In genomic region chr1:28887835-28888682, GRCh38 we compare ENCODE assay signal across 1 cellular context.
TF ChIP-seq lines count a peak whose summit lies in the region.

No MANE protein-coding gene starts in this region.

TF ChIP-seq in HEK293, 187 proteins besides CTCF, POLR2A, EP300 and RAD21 (continued from another document and continues in another):
- TF ChIP-seq ZNF280D (tag by site-specific recombination; IDR thresholded peaks at IDR 0.05) (no peak), PRDM2 (tag by site-specific recombination; IDR thresholded peaks at IDR 0.05; ENCODE audit: borderline replicate concordance) (no peak), ZNF133 (tag by site-specific recombination; IDR thresholded peaks at IDR 0.05) (no peak), ZNF521 (tag by site-specific recombination; IDR thresholded peaks at IDR 0.05) (no peak), ZIC2 (tag by site-specific recombination; IDR thresholded peaks at IDR 0.05) (0 out of 2 replicates have a peak, but pooled peaks have one; percentile 37), ELK4 (IDR thresholded peaks at IDR 0.05; ENCODE audit: borderline replicate concordance, low read depth, low read length) (no peak), ZNF776 (tag by site-specific recombination; IDR thresholded peaks at IDR 0.05; ENCODE audit: borderline replicate concordance) (no peak), ZNF777 (tag by site-specific recombination; IDR thresholded peaks at IDR 0.05; ENCODE audit: borderline replicate concordance) (no peak), ZNF138 (tag by site-specific recombination; IDR thresholded peaks at IDR 0.05; ENCODE audit: borderline replicate concordance) (no peak), ZNF785 (tag by site-specific recombination; IDR thresholded peaks at IDR 0.05) (no peak), ZNF488 (tag by site-specific recombination; IDR thresholded peaks at IDR 0.05) (no peak), ZFP69B (tag by site-specific recombination; IDR thresholded peaks at IDR 0.05) (no peak), ZNF416 (tag by site-specific recombination; IDR thresholded peaks at IDR 0.05) (no peak), ZNF214 (tag by site-specific recombination; IDR thresholded peaks at IDR 0.05; ENCODE audit: borderline replicate concordance) (no peak), RBAK (tag by site-specific recombination; IDR thresholded peaks at IDR 0.05) (no peak), ZNF26 (tag by site-specific recombination; IDR thresholded peaks at IDR 0.05) (no peak), GLIS2 (tag by site-specific recombination; IDR thresholded peaks at IDR 0.05) (peak; percentile 76), ZNF23 (tag by site-specific recombination; IDR thresholded peaks at IDR 0.05; ENCODE audit: borderline replicate concordance) (no peak), ZNF510 (tag by site-specific recombination; IDR thresholded peaks at IDR 0.05; ENCODE audit: insufficient replicate concordance) (no peak), MEIS1 (CRISPR knock-in tag; IDR thresholded peaks at IDR 0.05; ENCODE audit: borderline replicate concordance) (no peak), ZXDB (tag by site-specific recombination; IDR thresholded peaks at IDR 0.05) (no peak), ZNF16 (tag by site-specific recombination; IDR thresholded peaks at IDR 0.05; ENCODE audit: low read depth) (no peak), ZNF341 (tag by site-specific recombination; IDR thresholded peaks at IDR 0.05; ENCODE audit: low read depth) (peak; percentile 6; the same call in 1 of the 2 replicates), ZNF423 (tag by site-specific recombination; IDR thresholded peaks at IDR 0.05) (0 out of 2 replicates have a peak, but pooled peaks have one; percentile 25), ZNF157 (tag by site-specific recombination; IDR thresholded peaks at IDR 0.05) (no peak), SP2 (tag by site-specific recombination; IDR thresholded peaks at IDR 0.05) (peak; percentile 84), ZNF518A (tag by site-specific recombination; conservative IDR thresholded peaks at IDR 0.05; ENCODE audit: low read depth) (no peak), ZNF585B (tag by site-specific recombination; IDR thresholded peaks at IDR 0.05) (no peak), ATF2 (tag by site-specific recombination; IDR thresholded peaks at IDR 0.05; ENCODE audit: low read depth) (no peak), ZNF660 (tag by site-specific recombination; IDR thresholded peaks at IDR 0.05) (no peak), ZNF169 (tag by site-specific recombination; IDR thresholded peaks at IDR 0.05) (no peak), ZNF398 (tag by site-specific recombination; IDR thresholded peaks at IDR 0.05) (0 out of 2 replicates have a peak, but pooled peaks have one; percentile 54), ZBTB44 (tag by site-specific recombination; IDR thresholded peaks at IDR 0.05) (no peak)
